ENCODE assay signal across 13 cellular contexts in genomic region chr3:45943207-45943846, GRCh38. TPM values are rescaled to one million over a fixed set of nuclear protein-coding genes. Genes with fewer than 3 reads are reported as not detected.
DNase-seq lines count a peak whose midpoint lies in the region; ATAC-seq and TF ChIP-seq lines count a peak whose summit lies in the region.
"Had no signal": no experiment of that assay in that cellular context is flagged by ENCODE, and none has a peak within 500 bp of the region (broad histone marks: within the 10 kb centered on the region; RNA-seq: fewer than 3 reads in every experiment).

Gene CXCR6, plus strand, starts transcription at chr3:45943464. Its CDS starts 3,018 bp downstream, at chr3:45946482.

- H3F3A ChIP-seq in Loucy (ENCODE audit: low read depth) = no peaks in the 10 kb centered on the region

- CTCF ChIA-PET in activated CD8-positive, alpha-beta memory T cell treated with anti-CD3 and anti-CD28 coated beads, Interleukin-2, amount 10 ng/mL, durations not matched to agents 7 days and 5 days (lab: Charles Lee) = interaction anchor here (0.5 to 30.7 kb wide), 15 partner anchors 8 to 906 kb away, joined by 3 to 708 read pairs (median 5); partner anchors contain the start of gene CCR1

- no peaks in the 10 kb centered on the region for H3K79me2 ChIP-seq in Loucy (ENCODE audit: insufficient read depth, low read length)

- intact Hi-C loops in left cardiac atrium (cut with DNase I) = no loop called here

- H3K36me3 ChIP-seq in Loucy (ENCODE audit: insufficient read depth, low read length) (peaks cover 14% of the 10 kb centered on the region; the same call in 1 of the 2 replicates), BE2C (no peaks in the 10 kb centered on the region)

- peaks cover 2% of the 10 kb centered on the region for H3K9me3 Mint-ChIP-seq in activated CD8-positive, alpha-beta memory T cell treated with anti-CD3 and anti-CD28 coated beads, Interleukin-2, amount 10 ng/mL, durations not matched to agents 7 days and 5 days (ENCODE audit: low read depth)

- no peak within 1 kb of the TSS for H2AFZ ChIP-seq in Loucy (ENCODE audit: low read length)

- H3K4me3 ChIP-seq in Loucy (ENCODE audit: low read length, poor library complexity, severe bottlenecking) = no peak within 1 kb of the TSS
- H3K4me3 ChIP-seq in fibroblast of the aortic adventitia (ENCODE audit: low read depth, low read length) = no peak within 1 kb of the TSS
- no peak within 1 kb of the TSS for H3K4me3 ChIP-seq in BE2C (ENCODE audit: low read depth, low read length)

- TF ChIP-seq CTCF in Loucy (conservative IDR thresholded peaks at IDR 0.05; ENCODE audit: low read length) (no peak), fibroblast of the aortic adventitia (IDR thresholded peaks at IDR 0.05; ENCODE audit: insufficient read depth, low read length) (no peak), BE2C (IDR thresholded peaks at IDR 0.05; ENCODE audit: low read depth, low read length) (no peak)

- H3K9me3 ChIP-seq in Loucy (ENCODE audit: insufficient read depth, low read depth, low read length) = no peaks in the 10 kb centered on the region
- no peaks in the 10 kb centered on the region for H3K9me3 ChIP-seq in BE2C

- no peaks in the 10 kb centered on the region for H3K9me2 ChIP-seq in Loucy (replicated peaks; ENCODE audit: low read depth, low read length)

- DNase-seq in activated CD8-positive, alpha-beta memory T cell treated with anti-CD3 and anti-CD28 coated beads, Interleukin-2, amount 10 ng/mL, durations not matched to agents 7 days and 5 days = peak; percentile 70
- DNase-seq in fibroblast of the aortic adventitia (ENCODE audit: low read depth) (peak; percentile 12), BE2C (no peak), left cardiac atrium (no peak)
- peak in 2 of 3 experiments; percentile 40 to 41 for DNase-seq in stimulated activated CD4-positive, alpha-beta T cell treated with anti-CD3 and anti-CD28 coated beads, TNF-alpha, amount 100 ng/mL, for 24 hours (ENCODE audit: low read depth in 3 of 3)
- DNase-seq: dermis blood vessel endothelial cell; hippocampal formation; NK-92 treated with Interleukin-12 subunit alpha and Interleukin-12 subunit beta, amount 100 ng/mL, for 24 hours had no signal

- H4K20me1 ChIP-seq in Loucy (ENCODE audit: insufficient read depth, low read length, poor library complexity, severe bottlenecking) = no peaks in the 10 kb centered on the region

- peak; percentile 64 for ATAC-seq in activated CD8-positive, alpha-beta memory T cell treated with anti-CD3 and anti-CD28 coated beads, Interleukin-2, amount 10 ng/mL, durations not matched to agents 7 days and 5 days
- no peak for ATAC-seq in HG02840 (IDR thresholded peaks at IDR 0.05; ENCODE audit: low FRiP score, unreplicated experiment)
- no peak for ATAC-seq in HG03108 (IDR thresholded peaks at IDR 0.05; ENCODE audit: unreplicated experiment)
- no peak for ATAC-seq in left cardiac atrium

- no peaks in the 10 kb centered on the region for H3K27me3 ChIP-seq in Loucy (ENCODE audit: insufficient read depth, low read length, poor library complexity, severe bottlenecking)
- no peaks in the 10 kb centered on the region for H3K27me3 ChIP-seq in BE2C

- no peak within 1 kb of the TSS for H3K9ac ChIP-seq in Loucy (ENCODE audit: low read depth, low read length, poor library complexity, severe bottlenecking)

- H3K27ac Mint-ChIP-seq in activated CD8-positive, alpha-beta memory T cell treated with anti-CD3 and anti-CD28 coated beads, Interleukin-2, amount 10 ng/mL, durations not matched to agents 7 days and 5 days = peak within 1 kb of the TSS; percentile 91

- H3K36me3 Mint-ChIP-seq in activated CD8-positive, alpha-beta memory T cell treated with anti-CD3 and anti-CD28 coated beads, Interleukin-2, amount 10 ng/mL, durations not matched to agents 7 days and 5 days = peaks cover 65% of the 10 kb centered on the region

- no peaks in the 10 kb centered on the region for H3K27me3 Mint-ChIP-seq in activated CD8-positive, alpha-beta memory T cell treated with anti-CD3 and anti-CD28 coated beads, Interleukin-2, amount 10 ng/mL, durations not matched to agents 7 days and 5 days

- peak within 1 kb of the TSS; percentile 79 for H3K4me3 Mint-ChIP-seq in activated CD8-positive, alpha-beta memory T cell treated with anti-CD3 and anti-CD28 coated beads, Interleukin-2, amount 10 ng/mL, durations not matched to agents 7 days and 5 days

- H3K4me2 ChIP-seq in Loucy (ENCODE audit: low read depth, low read length, poor library complexity, severe bottlenecking) = peak within 1 kb of the TSS; percentile 23

- H3K4me1 ChIP-seq in Loucy (ENCODE audit: insufficient read depth, low read length, poor library complexity, severe bottlenecking) (peaks cover 26% of the 10 kb centered on the region), BE2C (no peaks in the 10 kb centered on the region)

- peaks cover 91% of the 10 kb centered on the region for H3K4me1 Mint-ChIP-seq in activated CD8-positive, alpha-beta memory T cell treated with anti-CD3 and anti-CD28 coated beads, Interleukin-2, amount 10 ng/mL, durations not matched to agents 7 days and 5 days

RNA-seq across cellular contexts. Expression of gene CXCR6, which starts in this region (rescaled TPM):
- total RNA-seq in activated CD8-positive, alpha-beta memory T cell treated with anti-CD3 and anti-CD28 coated beads, Interleukin-2, amount 10 ng/mL, durations not matched to agents 7 days and 5 days = 100 to 1,000 TPM in 1 of 2 experiments, 10 to 100 TPM in 1; 49.7 to 109 TPM
- total RNA-seq in fibroblast of the aortic adventitia (ENCODE audit: low replicate concordance) (not detected in 2 replicates), left cardiac atrium (1 to 10 TPM in 1 of 2 donors, under 1 TPM in 1; 0.39 to 2.6 TPM)
- not detected for polyA plus RNA-seq in BE2C (2012; ENCODE audit: insufficient read depth, insufficient read length, low read depth)
- total RNA-seq: dermis blood vessel endothelial cell, MCF 10A, myocyte had no signal

Comparison
In these comparisons a context has a peak if more than half of its experiments do, and no peak if none do; other contexts are left out.
1. RNA of gene CXCR6 (total RNA-seq): 49.7 to 109 TPM in activated CD8-positive, alpha-beta memory T cell treated with anti-CD3 and anti-CD28 coated beads, Interleukin-2, amount 10 ng/mL, durations not matched to agents 7 days and 5 days; 0.39 to 2.6 TPM in left cardiac atrium and not detected in fibroblast of the aortic adventitia; every median in the first group is over 10 times any median in the second.
2. Peak in DNase-seq in fibroblast of the aortic adventitia; RNA of the gene not detected or under 1 TPM.
3. DNase-seq: peak in activated CD8-positive, alpha-beta memory T cell treated with anti-CD3 and anti-CD28 coated beads, Interleukin-2, amount 10 ng/mL, durations not matched to agents 7 days and 5 days (single experiment) and stimulated activated CD4-positive, alpha-beta T cell treated with anti-CD3 and anti-CD28 coated beads, TNF-alpha, amount 100 ng/mL, for 24 hours (2 of 3); none in BE2C (single experiment) and left cardiac atrium (single experiment).